In the genomic region with DNA sequence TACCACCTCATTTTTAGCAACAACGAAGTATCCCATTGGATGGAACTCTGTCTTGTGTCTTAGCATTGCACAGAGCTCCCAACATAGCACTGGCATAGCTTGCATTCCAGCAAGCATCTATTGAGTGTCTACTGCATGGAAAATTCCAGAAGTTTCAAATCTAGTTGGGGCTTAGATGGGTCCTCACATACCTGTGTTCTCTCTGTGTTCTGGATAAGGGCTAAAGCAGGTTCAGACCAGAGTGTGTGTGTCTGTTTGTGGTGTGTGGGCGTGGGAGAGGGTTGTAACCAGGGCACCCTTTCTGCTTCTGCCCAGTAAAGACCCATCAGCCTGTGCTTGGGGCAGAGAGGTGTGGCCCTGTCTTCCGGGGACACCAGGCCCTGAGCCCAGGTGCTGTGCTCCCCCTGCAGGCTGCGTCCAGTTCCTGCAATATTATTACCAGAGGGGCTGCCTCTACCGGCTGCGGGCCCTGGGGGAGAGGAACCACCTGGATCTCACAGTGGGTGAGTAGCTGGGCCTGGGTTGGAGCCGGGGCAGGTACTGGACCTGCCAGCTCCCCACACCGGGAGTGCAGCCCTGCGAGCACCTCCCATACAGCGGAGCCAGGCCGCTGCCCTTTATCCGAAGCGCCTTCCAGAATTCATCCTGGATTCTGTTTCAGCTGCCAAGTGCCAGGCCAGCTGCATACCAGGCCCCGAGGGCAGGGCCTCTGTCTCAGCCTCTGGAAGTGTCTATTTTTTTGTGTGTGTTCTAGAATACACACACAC, we compare ENCODE assay signal across 8 cellular contexts. TPM values are rescaled to one million over a fixed set of nuclear protein-coding genes. Genes with fewer than 3 reads are reported as not detected.
A peak's percentile ranks its signal among the peaks of the same experiment; 100 is the strongest.
DNase-seq lines count a peak whose midpoint lies in the region; ATAC-seq and TF ChIP-seq lines count a peak whose summit lies in the region.

No MANE protein-coding gene starts in this region.

- H3K9me3 ChIP-seq in T-helper 17 cell (ENCODE audit: control insufficient read depth, low read length, poor library complexity, severe bottlenecking): no peaks in the 10 kb centered on the region

- no peaks in the 10 kb centered on the region for H3K36me3 Mint-ChIP-seq in T-helper 17 cell (ENCODE audit: low read depth)
- no peaks in the 10 kb centered on the region for H3K36me3 Mint-ChIP-seq in immature natural killer cell

- DNase-seq in NCI-H1105 treated with DMSO at 0.1 percent for 48 hours (lab: John Stamatoyannopoulos, UW): peak; percentile 40
- DNase-seq in T-helper 17 cell: peak; percentile 63 to 70 (median 68)
- DNase-seq in astrocyte of the hippocampus (ENCODE audit: low read depth, low spot score): peak; percentile 83
- DNase-seq in immature natural killer cell: peak; percentile 77 to 83 (median 79)
- DNase-seq in stimulated activated CD4-positive, alpha-beta T cell treated with anti-CD3 and anti-CD28 coated beads, Interleukin-1b, Interleukin-23, amount 100 ng/mL, for 4 hours (ENCODE audit: low read depth in 2 of 2): peak; percentile 66 to 69

- peaks cover 11% of the 10 kb centered on the region for H3K4me1 Mint-ChIP-seq in T-helper 17 cell
- peaks cover 7 to 11% of the 10 kb centered on the region in 2 donors for H3K4me1 Mint-ChIP-seq in immature natural killer cell

- no peak overlapping the region for H3K27ac Mint-ChIP-seq in T-helper 17 cell
- peak overlapping the region in 4 of 6 donors; percentile 42 to 81 (median 52) for H3K27ac Mint-ChIP-seq in immature natural killer cell

- H3K4me3 Mint-ChIP-seq in T-helper 17 cell (peak overlapping the region; percentile 28), immature natural killer cell (no peak overlapping the region)

- TF ChIP-seq CTCF in GM12873 (IDR thresholded peaks at IDR 0.05; ENCODE audit: insufficient read depth, low read depth, low read length, missing control alignments): peak; percentile 96

- ATAC-seq in HG02571 (IDR thresholded peaks at IDR 0.05; ENCODE audit: unreplicated experiment): peak; percentile 53
- peak; percentile 87 for ATAC-seq in T-helper 17 cell
- ATAC-seq in HG02870 (IDR thresholded peaks at IDR 0.05; ENCODE audit: unreplicated experiment): no peak

- no peaks in the 10 kb centered on the region for H3K9me3 Mint-ChIP-seq in immature natural killer cell

- H3K27me3 Mint-ChIP-seq in T-helper 17 cell: no peaks in the 10 kb centered on the region
- H3K27me3 Mint-ChIP-seq in immature natural killer cell (ENCODE audit: low read depth in 3 of 3): peaks cover 0 to 4% (median 0%) of the 10 kb centered on the region in 3 donors

RNA-seq across cellular contexts. Expression of gene RHOF, which starts 20.3 kb away (rescaled TPM):
- total RNA-seq in T-helper 17 cell: 100 to 1,000 TPM; 121 to 122 TPM
- polyA plus RNA-seq in immature natural killer cell: 100 to 1,000 TPM in 2 of 3 donors, 10 to 100 TPM in 1; 97.6 to 183 (median 128) TPM

RNA-seq across cellular contexts. Expression of gene SETD1B, which starts 30.6 kb away (rescaled TPM):
- total RNA-seq in T-helper 17 cell: 10 to 100 TPM; 54.5 to 64.1 TPM
- polyA plus RNA-seq in immature natural killer cell: 1 to 10 TPM in 1 of 3 donors, under 1 TPM in 1, not detected in 1; 0.56 to 2.3 TPM
